ENCODE assay signal across 8 cellular contexts in the genomic region with DNA sequence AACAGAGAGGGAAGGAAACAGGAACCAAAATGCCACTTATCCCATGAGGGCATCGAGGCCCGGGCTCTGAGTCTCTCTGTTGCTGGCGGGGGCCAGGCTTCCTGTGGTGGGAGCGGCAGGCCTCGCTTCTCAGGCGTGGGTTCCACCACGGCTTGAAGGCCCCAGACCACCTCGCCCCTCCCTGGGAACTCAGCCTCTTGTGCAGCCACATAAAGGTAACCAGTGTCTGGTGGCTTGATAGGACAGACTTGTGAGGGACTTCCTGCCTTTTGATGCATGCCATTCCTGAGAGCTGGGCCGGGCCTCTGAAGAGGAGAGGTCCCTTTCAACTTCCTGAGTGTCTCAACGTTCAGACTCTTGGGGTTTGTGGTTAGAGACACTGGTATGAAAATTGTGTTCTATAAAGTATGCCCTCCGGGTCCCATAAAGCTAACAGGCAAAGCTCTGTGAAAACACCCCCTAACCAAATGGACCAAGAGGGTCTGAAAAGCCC. TPM values are rescaled to one million over a fixed set of nuclear protein-coding genes. Genes with fewer than 3 reads are reported as not detected.
DNase-seq lines count a peak whose midpoint lies in the region; ATAC-seq and TF ChIP-seq lines count a peak whose summit lies in the region.
"Not testable (repeated sequence)": the region's sequence is repeated elsewhere in the genome, so short reads cannot be mapped to it uniquely, and the experiment has no call there.

No MANE protein-coding gene starts in this region.

- not testable (repeated sequence) for H3K27me3 ChIP-seq in BLaER1; RWPE2 (ENCODE audit: insufficient read depth, poor library complexity, severe bottlenecking)

- ATAC-seq in GM18861 (IDR thresholded peaks at IDR 0.05; ENCODE audit: unreplicated experiment), result peak; percentile 71
- peak; percentile 70 for ATAC-seq in GM21737 (IDR thresholded peaks at IDR 0.05; ENCODE audit: unreplicated experiment)
- peak; percentile 49 for ATAC-seq in HG03442 (IDR thresholded peaks at IDR 0.05; ENCODE audit: unreplicated experiment)
- peak; percentile 58 for ATAC-seq in RWPE2 (ENCODE audit: low read depth)
- ATAC-seq in activated CD8-positive, alpha-beta T cell treated with anti-CD3 and anti-CD28 coated beads for 36 hours, result peak; percentile 65
- ATAC-seq in naive thymus-derived CD8-positive, alpha-beta T cell, result peak; percentile 91 to 94

- peak overlapping the region; percentile 93 for H3K4me2 ChIP-seq in BLaER1

- not testable (repeated sequence) for H3K36me3 ChIP-seq in BLaER1; RWPE2 (ENCODE audit: low read depth)

- not testable (repeated sequence) for H3K9me3 Mint-ChIP-seq in activated CD8-positive, alpha-beta T cell treated with anti-CD3 and anti-CD28 coated beads for 36 hours; activated naive CD8-positive, alpha-beta T cell treated with anti-CD3 and anti-CD28 coated beads for 36 hours; naive thymus-derived CD8-positive, alpha-beta T cell

- not testable (repeated sequence) for H4K20me1 ChIP-seq in BLaER1

- H3K4me3 ChIP-seq in BLaER1, result peak overlapping the region; percentile 54
- H3K4me3 ChIP-seq in RWPE2 (ENCODE audit: severe bottlenecking), result not testable (repeated sequence)

- DNase-seq in RWPE2 (ENCODE audit: low spot score), result not testable (repeated sequence)
- DNase-seq in activated CD8-positive, alpha-beta T cell treated with anti-CD3 and anti-CD28 coated beads for 36 hours, result peak; percentile 55
- DNase-seq in activated naive CD8-positive, alpha-beta T cell treated with anti-CD3 and anti-CD28 coated beads for 36 hours, result peak; percentile 31
- peak in 9 of 10 donors; percentile 25 to 73 (median 42) for DNase-seq in naive thymus-derived CD8-positive, alpha-beta T cell

- H3K9me3 ChIP-seq in BLaER1; RWPE2 (ENCODE audit: severe bottlenecking): not testable (repeated sequence)

- TF ChIP-seq CTCF in RWPE2 (IDR thresholded peaks at IDR 0.05; ENCODE audit: poor library complexity, severe bottlenecking); activated CD8-positive, alpha-beta T cell treated with anti-CD3 and anti-CD28 coated beads for 36 hours (IDR thresholded peaks at IDR 0.05): not testable (repeated sequence)

- not testable (repeated sequence) for H3K36me3 Mint-ChIP-seq in activated CD8-positive, alpha-beta T cell treated with anti-CD3 and anti-CD28 coated beads for 36 hours (ENCODE audit: low read depth); activated naive CD8-positive, alpha-beta T cell treated with anti-CD3 and anti-CD28 coated beads for 36 hours; naive thymus-derived CD8-positive, alpha-beta T cell

- intact Hi-C loops in activated CD8-positive, alpha-beta T cell treated with anti-CD3 and anti-CD28 coated beads for 36 hours (cut with micrococcal nuclease), result not testable (repeated sequence)

- peak overlapping the region; percentile 73 for H3K27ac ChIP-seq in BLaER1
- not testable (repeated sequence) for H3K27ac ChIP-seq in RWPE2 (ENCODE audit: poor library complexity, severe bottlenecking)

- CTCF ChIA-PET in activated CD8-positive, alpha-beta T cell treated with anti-CD3 and anti-CD28 coated beads for 36 hours (lab: Charles Lee), result not testable (repeated sequence)

- peak overlapping the region; percentile 51 for H3K27ac Mint-ChIP-seq in activated CD8-positive, alpha-beta T cell treated with anti-CD3 and anti-CD28 coated beads for 36 hours
- not testable (repeated sequence) for H3K27ac Mint-ChIP-seq in activated naive CD8-positive, alpha-beta T cell treated with anti-CD3 and anti-CD28 coated beads for 36 hours
- peak overlapping the region; percentile 17 to 89 (median 69) for H3K27ac Mint-ChIP-seq in naive thymus-derived CD8-positive, alpha-beta T cell

- H3K4me3 Mint-ChIP-seq in activated CD8-positive, alpha-beta T cell treated with anti-CD3 and anti-CD28 coated beads for 36 hours, result peak overlapping the region; percentile 52
- H3K4me3 Mint-ChIP-seq in activated naive CD8-positive, alpha-beta T cell treated with anti-CD3 and anti-CD28 coated beads for 36 hours, result peak overlapping the region; percentile 43
- peak overlapping the region; percentile 69 to 90 (median 81) for H3K4me3 Mint-ChIP-seq in naive thymus-derived CD8-positive, alpha-beta T cell

- POLR2A ChIA-PET in activated CD8-positive, alpha-beta T cell treated with anti-CD3 and anti-CD28 coated beads for 36 hours (lab: Charles Lee), result interaction anchor here (0.9 kb wide), 1 partner anchor 14 kb away, joined by 3 read pairs; no protein-coding TSS in a partner anchor
- POLR2A ChIA-PET in naive thymus-derived CD8-positive, alpha-beta T cell (lab: Charles Lee), result interaction anchor here (0.6 to 0.7 kb wide), 2 partner anchors 57 to 1002 kb away, joined by 3 to 4 read pairs; no protein-coding TSS in a partner anchor

- H3K27me3 Mint-ChIP-seq in activated CD8-positive, alpha-beta T cell treated with anti-CD3 and anti-CD28 coated beads for 36 hours; activated naive CD8-positive, alpha-beta T cell treated with anti-CD3 and anti-CD28 coated beads for 36 hours; naive thymus-derived CD8-positive, alpha-beta T cell: not testable (repeated sequence)

- H3K9ac ChIP-seq in BLaER1, result peak overlapping the region; percentile 53

- peaks cover 39% of the 10 kb centered on the region for H3K4me1 ChIP-seq in BLaER1
- not testable (repeated sequence) for H3K4me1 ChIP-seq in RWPE2 (ENCODE audit: insufficient read depth, poor library complexity, severe bottlenecking)

- H3K4me1 Mint-ChIP-seq in activated CD8-positive, alpha-beta T cell treated with anti-CD3 and anti-CD28 coated beads for 36 hours (ENCODE audit: low read depth), result peaks cover 36% of the 10 kb centered on the region
- H3K4me1 Mint-ChIP-seq in activated naive CD8-positive, alpha-beta T cell treated with anti-CD3 and anti-CD28 coated beads for 36 hours, result peaks cover 31% of the 10 kb centered on the region
- peaks cover 25 to 49% (median 46%) of the 10 kb centered on the region in 4 donors for H3K4me1 Mint-ChIP-seq in naive thymus-derived CD8-positive, alpha-beta T cell

RNA-seq across cellular contexts. Expression of a gene that starts 51.6 kb away (rescaled TPM):
- total RNA-seq in activated CD8-positive, alpha-beta T cell treated with anti-CD3 and anti-CD28 coated beads for 36 hours, result 100 to 1,000 TPM; 165 to 180 TPM
- total RNA-seq in activated naive CD8-positive, alpha-beta T cell treated with anti-CD3 and anti-CD28 coated beads for 36 hours, result 100 to 1,000 TPM; 249 to 252 TPM
- 10 to 100 TPM in 1 of 2 experiments, 1 to 10 TPM in 1; 8.9 to 10.2 TPM for total RNA-seq in naive thymus-derived CD8-positive, alpha-beta T cell
- polyA plus RNA-seq in naive thymus-derived CD8-positive, alpha-beta T cell, result 10 to 100 TPM; 13.7 to 17.0 (median 15.9) TPM

Comparison
In these comparisons a context has a peak if more than half of its experiments do, and no peak if none do; other contexts are left out.
1. RNA of a gene that starts 51.6 kb away (total RNA-seq): 249 to 252 TPM in activated naive CD8-positive, alpha-beta T cell treated with anti-CD3 and anti-CD28 coated beads for 36 hours and 165 to 180 TPM in activated CD8-positive, alpha-beta T cell treated with anti-CD3 and anti-CD28 coated beads for 36 hours; 8.9 to 10.2 TPM in naive thymus-derived CD8-positive, alpha-beta T cell; every median in the first group is over 10 times any median in the second.
2. Peak in every context shown above with its lines, with median percentiles within 50 percentile points of each other: ATAC-seq and H3K4me3 Mint-ChIP-seq.